ENCODE assay signal across 18 cellular contexts in the genomic region with DNA sequence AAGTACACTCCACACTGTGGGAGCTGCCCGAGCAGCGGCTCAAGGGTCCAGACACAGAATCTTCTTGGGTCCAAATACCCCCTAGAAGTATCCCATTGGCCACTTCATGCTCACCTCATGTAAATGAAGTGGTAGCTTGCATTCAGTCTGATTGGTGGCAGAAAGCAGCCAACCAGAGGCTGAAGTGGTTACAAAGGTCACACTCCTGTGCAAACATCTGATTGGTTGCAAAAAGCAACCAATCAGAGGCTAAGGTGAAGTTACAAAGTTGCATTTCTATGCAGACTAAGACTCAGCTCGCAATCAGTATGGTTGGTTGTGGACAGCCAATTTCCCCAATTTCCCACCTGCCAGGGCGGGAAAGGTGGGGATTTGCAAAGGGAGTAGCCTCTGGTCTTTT.
DNase-seq lines count a peak whose midpoint lies in the region; ATAC-seq and TF ChIP-seq lines count a peak whose summit lies in the region.
"Had no signal": no experiment of that assay in that cellular context is flagged by ENCODE, and none has a peak within 500 bp of the region (broad histone marks: within the 10 kb centered on the region; RNA-seq: fewer than 3 reads in every experiment).

No MANE protein-coding gene starts in this region.

- intact Hi-C loops in PC-3 (cut with micrococcal nuclease) = loop anchor here (2.0 to 10.0 kb wide), 3 partner anchors 32 to 194 kb away; a partner anchor contains a TSS

- peaks cover 18% of the 10 kb centered on the region in 2 donors for H3K4me1 Mint-ChIP-seq in immature natural killer cell

- H3K27ac ChIP-seq in PC-3 (ENCODE audit: low read length) = no peak overlapping the region
- H3K27ac ChIP-seq in substantia nigra (ENCODE audit: low read depth, low read length, poor library complexity, severe bottlenecking) = peak overlapping the region; percentile 42
- H3K27ac ChIP-seq: neutrophil, Peyer's patch, upper lobe of left lung had no signal

- POLR2A ChIA-PET in PC-3 (lab: Charles Lee; ENCODE audit: unreplicated experiment) = interaction anchor here (1.0 to 1.1 kb wide), 2 partner anchors 103 to 384 kb away, joined by 3 to 9 read pairs; no protein-coding TSS in a partner anchor

- no peaks in the 10 kb centered on the region for H3K36me3 Mint-ChIP-seq in activated naive CD4-positive, alpha-beta T cell treated with anti-CD3 and anti-CD28 coated beads, Interleukin-2, amount 50 U/mL, for 72 hours
- peaks cover 5 to 54% (median 23%) of the 10 kb centered on the region in 3 donors for H3K36me3 Mint-ChIP-seq in immature natural killer cell

- H3K79me2 ChIP-seq in PC-3 (ENCODE audit: low read length) = no peaks in the 10 kb centered on the region

- H3F3A ChIP-seq in PC-3 (ENCODE audit: low read length, unreplicated experiment) = no peaks in the 10 kb centered on the region

- peaks cover 73% of the 10 kb centered on the region for H3K36me3 ChIP-seq in PC-3 (ENCODE audit: low read depth, low read length)

- H3K4me2 ChIP-seq in PC-3 (ENCODE audit: low read length) = no peak overlapping the region

- no peaks in the 10 kb centered on the region for H3K9me3 Mint-ChIP-seq in activated naive CD4-positive, alpha-beta T cell treated with anti-CD3 and anti-CD28 coated beads, Interleukin-2, amount 50 U/mL, for 72 hours
- peaks cover 0 to 2% (median 0%) of the 10 kb centered on the region in 6 donors for H3K9me3 Mint-ChIP-seq in immature natural killer cell
- H3K9me3 Mint-ChIP-seq: CD4-positive, alpha-beta T cell had no signal

- ATAC-seq in activated naive CD4-positive, alpha-beta T cell treated with anti-CD3 and anti-CD28 coated beads, Interleukin-2, amount 50 U/mL, for 72 hours = no peak
- ATAC-seq in PC-3 (peak; percentile 26), HG02884 (IDR thresholded peaks at IDR 0.05; ENCODE audit: unreplicated experiment) (no peak)

- no TSS peak for BruUV-seq in PC-3 (replicated peaks; lab: Mats Ljungman, UMichigan)

- no peak overlapping the region for H3K9ac ChIP-seq in PC-3 (ENCODE audit: low read length)

- TF ChIP-seq CTCF in PC-3 (conservative IDR thresholded peaks at IDR 0.05; ENCODE audit: low read depth, low read length) = no peak

- H3K9me3 ChIP-seq in PC-3 (ENCODE audit: low read length) = no peaks in the 10 kb centered on the region
- H3K9me3 ChIP-seq: gastrocnemius medialis, neutrophil, Peyer's patch, upper lobe of left lung had no signal

- no peaks in the 10 kb centered on the region for H3K9me2 ChIP-seq in PC-3 (replicated peaks; ENCODE audit: low read length)

- no peak overlapping the region for H2AFZ ChIP-seq in PC-3 (ENCODE audit: low read length)

- 0 out of 2 replicates have a peak, but pooled peaks cover 3% of the 10 kb centered on the region for H3K4me1 ChIP-seq in PC-3 (ENCODE audit: insufficient read depth, low read length)
- H3K4me1 ChIP-seq: gastrocnemius medialis, Peyer's patch had no signal

- DNase-seq in activated naive CD4-positive, alpha-beta T cell treated with anti-CD3 and anti-CD28 coated beads, Interleukin-2, amount 50 U/mL, for 72 hours (ENCODE audit: low spot score in 2 of 2) = no peak
- DNase-seq in activated naive CD4-positive, alpha-beta T cell treated with anti-CD3 and anti-CD28 coated beads, Interleukin-2, amount 50 U/mL, for 16 hours = no peak
- DNase-seq in PC-3 = no peak
- DNase-seq in kidney tubule cell (ENCODE audit: low spot score) = peak; percentile 23
- no peak for DNase-seq in substantia nigra (lab: John Stamatoyannopoulos, UW)
- no peak for DNase-seq in immature natural killer cell
- no peak for DNase-seq in HK-2 (ENCODE audit: unreplicated experiment)
- DNase-seq: left ventricle myocardium superior; NCI-H1105; NCI-H2107; NCI-H774; stimulated activated naive CD4-positive, alpha-beta T cell treated with Interleukin-2 at 50 U/mL for 16 hours had no signal

- peak overlapping the region; percentile 2 to 62 for H3K27ac Mint-ChIP-seq in activated naive CD4-positive, alpha-beta T cell treated with anti-CD3 and anti-CD28 coated beads, Interleukin-2, amount 50 U/mL, for 72 hours
- H3K27ac Mint-ChIP-seq in immature natural killer cell = no peak overlapping the region
- H3K27ac Mint-ChIP-seq: CD4-positive, alpha-beta T cell had no signal

- H3K4me3 ChIP-seq in PC-3 (ENCODE audit: low read length) = no peak overlapping the region
- H3K4me3 ChIP-seq: gastrocnemius medialis, Peyer's patch, upper lobe of left lung had no signal

- no peaks in the 10 kb centered on the region for H4K20me1 ChIP-seq in PC-3 (ENCODE audit: low read length)

- H3K27me3 ChIP-seq in PC-3 (ENCODE audit: low read length) = no peaks in the 10 kb centered on the region
- H3K27me3 ChIP-seq: gastrocnemius medialis, neutrophil, Peyer's patch, upper lobe of left lung had no signal

- CTCF ChIA-PET in PC-3 (lab: Charles Lee) = interaction anchor here (0.6 to 1.2 kb wide), 3 partner anchors 38 to 384 kb away, joined by 3 to 12 read pairs (median 4); no protein-coding TSS in a partner anchor

- peaks cover 2 to 10% (median 7%) of the 10 kb centered on the region in 3 donors for H3K27me3 Mint-ChIP-seq in immature natural killer cell (ENCODE audit: low read depth in 3 of 3)
- H3K27me3 Mint-ChIP-seq: CD4-positive, alpha-beta T cell had no signal

- no peak overlapping the region for H3K4me3 Mint-ChIP-seq in immature natural killer cell
- H3K4me3 Mint-ChIP-seq: CD4-positive, alpha-beta T cell had no signal

Comparison
In these comparisons a context has a peak if more than half of its experiments do, and no peak if none do; other contexts are left out.
1. H3K27ac Mint-ChIP-seq: peak in activated naive CD4-positive, alpha-beta T cell treated with anti-CD3 and anti-CD28 coated beads, Interleukin-2, amount 50 U/mL, for 72 hours (2 of 2); none in immature natural killer cell (0 of 6).